ENCODE assay signal across 16 cellular contexts in the genomic region with DNA sequence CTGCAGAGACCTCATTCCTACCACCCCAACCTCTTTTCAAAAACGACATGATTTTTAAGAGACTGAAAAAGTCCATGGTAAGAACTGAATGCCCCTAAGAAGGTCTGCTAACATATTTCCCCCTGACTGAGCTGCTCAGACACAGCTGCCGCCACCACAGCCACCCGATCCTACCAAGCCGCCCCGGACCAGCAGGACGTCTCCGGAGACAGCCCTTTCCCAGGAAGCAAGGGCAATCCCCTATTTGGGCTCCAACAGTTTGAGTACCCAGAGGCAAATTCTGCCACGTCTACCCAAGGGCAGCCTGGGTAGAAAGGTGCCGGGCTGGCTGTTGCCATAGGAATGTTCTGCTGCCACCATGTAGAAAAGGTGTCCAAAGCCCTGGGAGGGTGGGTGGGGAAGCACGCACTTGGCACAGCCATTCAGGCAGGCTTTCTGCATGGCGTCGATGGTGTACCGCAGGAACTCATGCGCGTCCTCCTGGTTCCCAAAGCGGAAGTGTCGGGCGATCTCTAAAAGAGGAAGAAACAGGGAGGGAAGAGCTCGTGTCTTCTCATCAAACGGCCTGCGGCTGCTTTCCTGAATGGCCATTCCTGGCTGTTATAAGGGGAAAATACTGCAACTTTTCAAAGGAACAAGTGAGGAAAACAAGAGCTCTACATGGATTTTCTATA. TPM values are rescaled to one million over a fixed set of nuclear protein-coding genes. Genes with fewer than 3 reads are reported as not detected.
DNase-seq lines count a peak whose midpoint lies in the region; ATAC-seq, FAIRE-seq and TF ChIP-seq lines count a peak whose summit lies in the region.
"Had no signal": no experiment of that assay in that cellular context is flagged by ENCODE, and none has a peak within 500 bp of the region (broad histone marks: within the 10 kb centered on the region; RNA-seq: fewer than 3 reads in every experiment).

No MANE protein-coding gene starts in this region.

- CTCF ChIA-PET in GM12878 (lab: Yijun Ruan, JAX): no interaction called here

- TF ChIP-seq CTCF in right atrium auricular region (IDR thresholded peaks at IDR 0.05) (no peak), GM12878 (IDR thresholded peaks at IDR 0.05 in 2 of 3, conservative IDR thresholded peaks at IDR 0.05 in 1 of 3; ENCODE audit: control insufficient read depth in 2 of 3, extremely low read depth in 1 of 3, insufficient read depth in 1 of 3, low read depth in 3 of 3, low read length in 3 of 3) (no peak)

- H3K36me3 ChIP-seq in right atrium auricular region (peaks cover 97% of the 10 kb centered on the region), GM12878 (ENCODE audit: control insufficient read depth in 2 of 2, insufficient read depth in 2 of 2, low read length in 1 of 2) (peaks cover 32 to 53% of the 10 kb centered on the region in 2 experiments)

- POLR2A ChIA-PET in GM12878 (lab: Charles Lee): interaction anchor here (0.6 kb wide), 1 partner anchor 86 kb away, joined by 3 read pairs; no protein-coding TSS in a partner anchor

- in situ Hi-C loops in GM12878 (cut with MboI): no loop called here

- H3K79me2 ChIP-seq in GM12878 (ENCODE audit: control insufficient read depth, insufficient read depth, low read length): no peaks in the 10 kb centered on the region; the same call in none of the 2 replicates

- no peak for TF ChIP-seq RAD21 in GM12878 (IDR thresholded peaks at IDR 0.05; ENCODE audit: insufficient read depth, low read depth, low read length)

- ATAC-seq in Right ventricle myocardium superior (ENCODE audit: poor library complexity): peak; percentile 46
- ATAC-seq in GM12878: peak; percentile 62
- no peak for ATAC-seq in GM18505 (IDR thresholded peaks at IDR 0.05; ENCODE audit: unreplicated experiment)
- no peak for ATAC-seq in HG02970 (IDR thresholded peaks at IDR 0.05; ENCODE audit: low FRiP score, unreplicated experiment)
- ATAC-seq: WTC11 had no signal

- intact Hi-C loops in Right ventricle myocardium superior (cut with DNase I): no loop called here
- intact Hi-C loops in GM12878 (cut with micrococcal nuclease; ENCODE audit: unreplicated experiment): no loop called here

- RAD21 ChIA-PET in GM12878 (lab: Charles Lee; ENCODE audit: unreplicated experiment): interaction anchor here (1.0 kb wide), 1 partner anchor 105 kb away, joined by 4 read pairs; no protein-coding TSS in a partner anchor

- TF ChIP-seq EP300 in GM12878 (IDR thresholded peaks at IDR 0.05; ENCODE audit: borderline replicate concordance in 1 of 2, control insufficient read depth in 1 of 2, low read depth in 2 of 2, low read length in 2 of 2): no peak

- SMC1A ChIA-PET in GM12878 (lab: Charles Lee; ENCODE audit: uncharacterized antibody, unreplicated experiment): interaction anchor here (0.7 kb wide), 1 partner anchor 43 kb away, joined by 3 read pairs; no protein-coding TSS in a partner anchor

- H3K4me1 ChIP-seq in right atrium auricular region: no peaks in the 10 kb centered on the region
- no peaks in the 10 kb centered on the region for H3K4me1 ChIP-seq in GM12878 (ENCODE audit: control insufficient read depth, insufficient read depth, low read length)

- H4K20me1 ChIP-seq in GM12878 (ENCODE audit: control insufficient read depth, insufficient read depth): no peaks in the 10 kb centered on the region; the same call in 1 of the 2 replicates

- H3K9ac ChIP-seq in GM12878 (ENCODE audit: control insufficient read depth, insufficient read depth, low read length): no peak overlapping the region

- no peak overlapping the region for H2AFZ ChIP-seq in GM12878 (ENCODE audit: control insufficient read depth, low read depth, low read length)

- H3K4me3 ChIP-seq in right atrium auricular region (no peak overlapping the region), GM12878 (no peak overlapping the region)

- BruUV-seq in GM12878 (replicated peaks; lab: Mats Ljungman, UMichigan): no TSS peak

- no peaks in the 10 kb centered on the region for H3K9me3 ChIP-seq in right atrium auricular region
- no peaks in the 10 kb centered on the region for H3K9me3 ChIP-seq in GM12878 (replicated peaks; ENCODE audit: control insufficient read depth, insufficient read depth, low read length)

- H3K27ac ChIP-seq in right atrium auricular region: no peak overlapping the region
- H3K27ac ChIP-seq in GM12878 (ENCODE audit: control insufficient read depth, insufficient read depth): no peak overlapping the region

- DNase-seq in Right ventricle myocardium superior (peak; percentile 69), right atrium auricular region (ENCODE audit: low spot score) (no peak), GM12878 (ENCODE audit: low read depth, low spot score) (no peak), midbrain (lab: John Stamatoyannopoulos, UW) (peak; percentile 9), NCI-H187 (lab: John Stamatoyannopoulos, UW) (no peak)
- DNase-seq in stimulated activated naive CD4-positive, alpha-beta T cell treated with Interleukin-2 at 50 U/mL for 16 hours (lab: John Stamatoyannopoulos, UW): no peak
- DNase-seq: activated CD8-positive, alpha-beta memory T cell treated with anti-CD3 and anti-CD28 coated beads, Interleukin-2, amount 50 U/mL, for 48 hours; activated naive CD8-positive, alpha-beta T cell treated with anti-CD3 and anti-CD28 coated beads for 36 hours; central memory CD4-positive, alpha-beta T cell; DMS153; HCEC 1CT; kidney glomerular epithelial cell; NCI-H2227 treated with DMSO at 0.1 percent for 48 hours had no signal

- no peaks in the 10 kb centered on the region for H3K27me3 ChIP-seq in right atrium auricular region
- no peaks in the 10 kb centered on the region for H3K27me3 ChIP-seq in GM12878 (replicated peaks in 1 of 2; ENCODE audit: control insufficient read depth in 2 of 2, insufficient read depth in 2 of 2, low read length in 1 of 2)

- TF ChIP-seq POLR2A in GM12878 (IDR thresholded peaks at IDR 0.05; ENCODE audit: low read depth, low read length) (no peak), GM18505 (IDR thresholded peaks at IDR 0.05; ENCODE audit: borderline replicate concordance, extremely low read depth, insufficient read depth, insufficient read length) (no peak)

- WGBS in GM12878 (ENCODE audit: insufficient coverage, insufficient replicate concordance, low lambda C conversion rate, missing lambda C conversion rate): 88% methylated on average over 17 of the region's 21 CpGs

- no peak overlapping the region for H3K4me2 ChIP-seq in GM12878 (ENCODE audit: control insufficient read depth, insufficient read depth)

- no peak for FAIRE-seq in GM12878 (lab: Jason Lieb, UNC)

TF ChIP-seq in GM12878, 131 proteins besides CTCF, POLR2A, EP300 and RAD21:
- TF ChIP-seq ZNF274 (IDR thresholded peaks at IDR 0.05; ENCODE audit: insufficient read depth, insufficient read length) (no peak), RUNX3 (IDR thresholded peaks at IDR 0.05; ENCODE audit: low read length) (0 out of 2 replicates have a peak, but pooled peaks have one; percentile 6), IKZF1 (conservative IDR thresholded peaks at IDR 0.05) (peak; percentile 25; the same call in 1 of the 2 replicates), SPI1 (IDR thresholded peaks at IDR 0.05; ENCODE audit: borderline replicate concordance, insufficient read depth, low read depth, low read length) (peak; percentile 48; the same call in 1 of the 2 replicates), IKZF2 (IDR thresholded peaks at IDR 0.05) (no peak; a peak in 1 of 4 replicates), TCF3 (IDR thresholded peaks at IDR 0.05; ENCODE audit: borderline replicate concordance, insufficient read depth, low read depth, low read length) (no peak), ZZZ3 (IDR thresholded peaks at IDR 0.05; ENCODE audit: control insufficient read depth, insufficient read length, low read depth) (no peak), FOXM1 (IDR thresholded peaks at IDR 0.05; ENCODE audit: low read depth, low read length) (no peak)

RNA-seq across cellular contexts. Expression of gene USP36, which starts 13.6 kb away (rescaled TPM):
- total RNA-seq in Right ventricle myocardium superior: 17.8 TPM
- 10 to 100 TPM; 15.4 to 18.1 TPM for total RNA-seq in right atrium auricular region
- total RNA-seq in GM12878 (2013; cell fraction: nucleolus; rRNA removed): 132 and 138 TPM in 2 replicates
- 13.6 and 19.7 TPM in 2 replicates for total RNA-seq in GM12878 (2014; rRNA removed)
- total RNA-seq in GM12878 (2014; rRNA removed; fragmentation: Illumina TruSeq; extraction: Trizol): 15.6 and 18.5 TPM in 2 replicates
- 65.7 and 72.6 TPM in 2 replicates for total RNA-seq in GM12878 (2021)
- 30.5 TPM for polyA plus RNA-seq in GM12878 (2011; ENCODE audit: low read depth)
- polyA plus RNA-seq in GM12878 (2011; rRNA removed): 19.2 and 35.0 TPM in 2 replicates
- 25.6 and 32.8 TPM in 2 replicates for polyA plus RNA-seq in GM12878 (2011; cell fraction: cytosol; rRNA removed)
- 105 and 115 TPM in 2 replicates for polyA plus RNA-seq in GM12878 (2011; cell fraction: nucleus; rRNA removed)
- polyA plus RNA-seq in GM12878 (2012): 45.1 and 52.4 TPM in 2 replicates
- 36.0 and 43.0 TPM in 2 replicates for polyA plus RNA-seq in GM12878 (2014; fragmentation: Illumina TruSeq; extraction: Trizol)
- 10 to 100 TPM in 1 of 2 experiments, 1 to 10 TPM in 1; 7.2 to 12.4 TPM for polyA plus RNA-seq in GM12878 (2014; fragmentation: Nextera tagmentation; extraction: Ambion mirVana)
- 33.1 and 41.6 TPM in 2 replicates for polyA plus RNA-seq in GM12878 (2014; rRNA removed)
- polyA plus RNA-seq in GM12878 (2016; fragmentation: Nextera tagmentation; extraction: Ambion mirVana): 10 to 100 TPM; 34.1 to 34.8 TPM
- polyA minus RNA-seq in GM12878 (2011; rRNA and poly(A)+ RNA removed): 43.5 and 52.6 TPM in 2 replicates
- polyA minus RNA-seq in GM12878 (2011; cell fraction: cytosol; rRNA and poly(A)+ RNA removed): 8.3 and 19.9 TPM in 2 replicates
- 28.8 and 38.0 TPM in 2 replicates for polyA minus RNA-seq in GM12878 (2011; cell fraction: nucleus; rRNA and poly(A)+ RNA removed)

RNA-seq across cellular contexts. Expression of gene CYTH1, which starts 44.9 kb away (rescaled TPM):
- total RNA-seq in Right ventricle myocardium superior (32.3 TPM), right atrium auricular region (10 to 100 TPM; 23.8 to 31.0 TPM), GM12878 (2014; rRNA removed) (92.6 and 97.8 TPM in 2 replicates), GM12878 (2014; rRNA removed; fragmentation: Illumina TruSeq; extraction: Trizol) (130 and 134 TPM in 2 replicates), GM12878 (2021) (165 and 167 TPM in 2 replicates)
- total RNA-seq in GM12878 (2013; cell fraction: nucleolus; rRNA removed): 559 and 619 TPM in 2 replicates
- polyA plus RNA-seq in GM12878 (2011; ENCODE audit: low read depth): 88.3 TPM
- polyA plus RNA-seq in GM12878 (2011; rRNA removed) (141 and 188 TPM in 2 replicates), GM12878 (2014; fragmentation: Illumina TruSeq; extraction: Trizol) (160 and 179 TPM in 2 replicates), GM12878 (2014; fragmentation: Nextera tagmentation; extraction: Ambion mirVana) (10 to 100 TPM in 1 of 2 experiments, 1 to 10 TPM in 1; 6.6 to 11.8 TPM), GM12878 (2014; rRNA removed) (162 and 172 TPM in 2 replicates), GM12878 (2016; fragmentation: Nextera tagmentation; extraction: Ambion mirVana) (100 to 1,000 TPM; 138 to 153 TPM)
- 170 and 179 TPM in 2 replicates for polyA plus RNA-seq in GM12878 (2011; cell fraction: cytosol; rRNA removed)
- polyA plus RNA-seq in GM12878 (2011; cell fraction: nucleus; rRNA removed): 778 and 997 TPM in 2 replicates
- polyA plus RNA-seq in GM12878 (2012): 136 and 161 TPM in 2 replicates
- 135 and 140 TPM in 2 replicates for polyA minus RNA-seq in GM12878 (2011; rRNA and poly(A)+ RNA removed)
- polyA minus RNA-seq in GM12878 (2011; cell fraction: cytosol; rRNA and poly(A)+ RNA removed): 38.6 and 44.8 TPM in 2 replicates
- 165 and 192 TPM in 2 replicates for polyA minus RNA-seq in GM12878 (2011; cell fraction: nucleus; rRNA and poly(A)+ RNA removed)

Comparison
In these comparisons a context has a peak if more than half of its experiments do, and no peak if none do; other contexts are left out.
1. DNase-seq: peak in Right ventricle myocardium superior (single experiment) and midbrain (single experiment); none in right atrium auricular region (single experiment), GM12878 (single experiment), NCI-H187 (0 of 2) and stimulated activated naive CD4-positive, alpha-beta T cell treated with Interleukin-2 at 50 U/mL for 16 hours (single experiment).
2. ATAC-seq: peak in Right ventricle myocardium superior (single experiment) and GM12878 (single experiment); none in GM18505 (single experiment) and HG02970 (single experiment).